ENCODE assay signal across 1 cellular context in genomic region chr2:219228745-219229374, GRCh38.
TF ChIP-seq lines count a peak whose summit lies in the region.

No MANE protein-coding gene starts in this region.

TF ChIP-seq in HepG2, 621 proteins besides CTCF, POLR2A, EP300 and RAD21 (continued from another document and continues in another):
- no peak; the same call in 1 of the 2 replicates for TF ChIP-seq ZNF318 (CRISPR knock-in tag; IDR thresholded peaks at IDR 0.05)
- TF ChIP-seq ZSCAN30 (CRISPR knock-in tag; IDR thresholded peaks at IDR 0.05), result no peak
- TF ChIP-seq RBAK (CRISPR knock-in tag; IDR thresholded peaks at IDR 0.05), result no peak
- TF ChIP-seq RFXANK (CRISPR knock-in tag; IDR thresholded peaks at IDR 0.05), result no peak
- TF ChIP-seq TEAD2 (CRISPR knock-in tag; IDR thresholded peaks at IDR 0.05), result no peak
- 0 out of 2 replicates have a peak, but pooled peaks have one; percentile 38 for TF ChIP-seq KMT2B (CRISPR knock-in tag; IDR thresholded peaks at IDR 0.05)
- TF ChIP-seq ZNF746 (CRISPR knock-in tag; IDR thresholded peaks at IDR 0.05), result no peak
- no peak for TF ChIP-seq AFF4 (CRISPR knock-in tag; IDR thresholded peaks at IDR 0.05)
- no peak for TF ChIP-seq ZNF232 (CRISPR knock-in tag; IDR thresholded peaks at IDR 0.05; ENCODE audit: borderline replicate concordance)
- no peak for TF ChIP-seq ZNF101 (CRISPR knock-in tag; IDR thresholded peaks at IDR 0.05; ENCODE audit: borderline replicate concordance, low read depth)
- TF ChIP-seq ZBTB21 (CRISPR knock-in tag; IDR thresholded peaks at IDR 0.05), result no peak
- no peak for TF ChIP-seq GRHL1 (CRISPR knock-in tag; conservative IDR thresholded peaks at IDR 0.05)
- no peak for TF ChIP-seq CERS6 (CRISPR knock-in tag; IDR thresholded peaks at IDR 0.05)
- no peak; the same call in none of the 2 replicates for TF ChIP-seq ZNF788 (CRISPR knock-in tag; IDR thresholded peaks at IDR 0.05; ENCODE audit: borderline replicate concordance)
- no peak for TF ChIP-seq KDM5A (IDR thresholded peaks at IDR 0.05; ENCODE audit: borderline replicate concordance, low read length)
- TF ChIP-seq GLI4 (CRISPR knock-in tag; IDR thresholded peaks at IDR 0.05; ENCODE audit: borderline replicate concordance), result no peak
- TF ChIP-seq, protein P1, sequence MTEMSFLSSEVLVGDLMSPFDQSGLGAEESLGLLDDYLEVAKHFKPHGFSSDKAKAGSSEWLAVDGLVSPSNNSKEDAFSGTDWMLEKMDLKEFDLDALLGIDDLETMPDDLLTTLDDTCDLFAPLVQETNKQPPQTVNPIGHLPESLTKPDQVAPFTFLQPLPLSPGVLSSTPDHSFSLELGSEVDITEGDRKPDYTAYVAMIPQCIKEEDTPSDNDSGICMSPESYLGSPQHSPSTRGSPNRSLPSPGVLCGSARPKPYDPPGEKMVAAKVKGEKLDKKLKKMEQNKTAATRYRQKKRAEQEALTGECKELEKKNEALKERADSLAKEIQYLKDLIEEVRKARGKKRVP (CRISPR knock-in tag; IDR thresholded peaks at IDR 0.05), result no peak
- no peak; the same call in 1 of the 2 replicates for TF ChIP-seq TBX2 (CRISPR knock-in tag; IDR thresholded peaks at IDR 0.05; ENCODE audit: borderline replicate concordance)
- no peak for TF ChIP-seq ZNF124 (CRISPR knock-in tag; IDR thresholded peaks at IDR 0.05)
- TF ChIP-seq MYNN (CRISPR knock-in tag; IDR thresholded peaks at IDR 0.05; ENCODE audit: low read depth), result no peak
- TF ChIP-seq, protein P2, sequence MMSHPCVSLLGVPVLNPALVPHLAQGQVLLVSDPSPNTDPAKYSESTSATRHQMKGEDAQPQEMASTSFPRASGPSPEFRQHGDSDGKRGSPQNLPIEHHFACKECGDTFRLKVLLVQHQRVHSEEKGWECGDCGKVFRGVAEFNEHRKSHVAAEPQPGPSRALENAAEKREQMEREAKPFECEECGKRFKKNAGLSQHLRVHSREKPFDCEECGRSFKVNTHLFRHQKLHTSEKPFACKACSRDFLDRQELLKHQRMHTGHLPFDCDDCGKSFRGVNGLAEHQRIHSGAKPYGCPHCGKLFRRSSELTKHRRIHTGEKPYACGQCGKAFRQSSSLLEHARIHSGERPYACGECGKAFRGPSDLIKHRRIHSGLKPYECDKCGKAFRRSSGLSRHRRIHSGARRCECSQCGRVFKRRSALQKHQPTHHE (CRISPR knock-in tag; IDR thresholded peaks at IDR 0.05; ENCODE audit: borderline replicate concordance), result no peak
- no peak for TF ChIP-seq CBX5 (CRISPR knock-in tag; IDR thresholded peaks at IDR 0.05; ENCODE audit: borderline replicate concordance)
- no peak for TF ChIP-seq KLF11 (CRISPR knock-in tag; IDR thresholded peaks at IDR 0.05)
- TF ChIP-seq ZNF574 (CRISPR knock-in tag; IDR thresholded peaks at IDR 0.05), result no peak
- no peak for TF ChIP-seq NCOA1 (CRISPR knock-in tag; IDR thresholded peaks at IDR 0.05)
- TF ChIP-seq TBL1XR1 (IDR thresholded peaks at IDR 0.05; ENCODE audit: borderline replicate concordance, low read length, partially characterized antibody), result peak; percentile 4
- TF ChIP-seq, protein P3, sequence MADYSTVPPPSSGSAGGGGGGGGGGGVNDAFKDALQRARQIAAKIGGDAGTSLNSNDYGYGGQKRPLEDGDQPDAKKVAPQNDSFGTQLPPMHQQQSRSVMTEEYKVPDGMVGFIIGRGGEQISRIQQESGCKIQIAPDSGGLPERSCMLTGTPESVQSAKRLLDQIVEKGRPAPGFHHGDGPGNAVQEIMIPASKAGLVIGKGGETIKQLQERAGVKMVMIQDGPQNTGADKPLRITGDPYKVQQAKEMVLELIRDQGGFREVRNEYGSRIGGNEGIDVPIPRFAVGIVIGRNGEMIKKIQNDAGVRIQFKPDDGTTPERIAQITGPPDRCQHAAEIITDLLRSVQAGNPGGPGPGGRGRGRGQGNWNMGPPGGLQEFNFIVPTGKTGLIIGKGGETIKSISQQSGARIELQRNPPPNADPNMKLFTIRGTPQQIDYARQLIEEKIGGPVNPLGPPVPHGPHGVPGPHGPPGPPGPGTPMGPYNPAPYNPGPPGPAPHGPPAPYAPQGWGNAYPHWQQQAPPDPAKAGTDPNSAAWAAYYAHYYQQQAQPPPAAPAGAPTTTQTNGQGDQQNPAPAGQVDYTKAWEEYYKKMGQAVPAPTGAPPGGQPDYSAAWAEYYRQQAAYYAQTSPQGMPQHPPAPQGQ (CRISPR knock-in tag; IDR thresholded peaks at IDR 0.05; ENCODE audit: borderline replicate concordance), result no peak
- TF ChIP-seq SMAD9 (CRISPR knock-in tag; IDR thresholded peaks at IDR 0.05), result no peak
- TF ChIP-seq, protein P4, sequence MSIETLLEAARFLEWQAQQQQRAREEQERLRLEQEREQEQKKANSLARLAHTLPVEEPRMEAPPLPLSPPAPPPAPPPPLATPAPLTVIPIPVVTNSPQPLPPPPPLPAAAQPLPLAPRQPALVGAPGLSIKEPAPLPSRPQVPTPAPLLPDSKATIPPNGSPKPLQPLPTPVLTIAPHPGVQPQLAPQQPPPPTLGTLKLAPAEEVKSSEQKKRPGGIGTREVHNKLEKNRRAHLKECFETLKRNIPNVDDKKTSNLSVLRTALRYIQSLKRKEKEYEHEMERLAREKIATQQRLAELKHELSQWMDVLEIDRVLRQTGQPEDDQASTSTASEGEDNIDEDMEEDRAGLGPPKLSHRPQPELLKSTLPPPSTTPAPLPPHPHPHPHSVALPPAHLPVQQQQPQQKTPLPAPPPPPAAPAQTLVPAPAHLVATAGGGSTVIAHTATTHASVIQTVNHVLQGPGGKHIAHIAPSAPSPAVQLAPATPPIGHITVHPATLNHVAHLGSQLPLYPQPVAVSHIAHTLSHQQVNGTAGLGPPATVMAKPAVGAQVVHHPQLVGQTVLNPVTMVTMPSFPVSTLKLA (IDR thresholded peaks at IDR 0.05), result no peak
- TF ChIP-seq ATM (IDR thresholded peaks at IDR 0.05; ENCODE audit: borderline replicate concordance), result no peak
- no peak for TF ChIP-seq ZNF775 (CRISPR knock-in tag; IDR thresholded peaks at IDR 0.05; ENCODE audit: borderline replicate concordance)
- no peak for TF ChIP-seq ARID2 (CRISPR knock-in tag; IDR thresholded peaks at IDR 0.05; ENCODE audit: borderline replicate concordance)
- no peak for TF ChIP-seq KDM6A (CRISPR knock-in tag; IDR thresholded peaks at IDR 0.05; ENCODE audit: low read depth)
- TF ChIP-seq TOPORS (CRISPR knock-in tag; IDR thresholded peaks at IDR 0.05), result no peak
- no peak for TF ChIP-seq HNRNPK (IDR thresholded peaks at IDR 0.05; ENCODE audit: low read depth, low read length, poor library complexity, severe bottlenecking)
